In genomic region chr14:22587677-22588418, GRCh38 we compare ENCODE assay signal across 10 cellular contexts. TPM values are rescaled to one million over a fixed set of nuclear protein-coding genes. Genes with fewer than 3 reads are reported as not detected.
DNase-seq lines count a peak whose midpoint lies in the region; ATAC-seq and TF ChIP-seq lines count a peak whose summit lies in the region.
"Not testable (repeated sequence)": the region's sequence is repeated elsewhere in the genome, so short reads cannot be mapped to it uniquely, and the experiment has no call there.
"Had no signal": no experiment of that assay in that cellular context is flagged by ENCODE, and none has a peak within 500 bp of the region (broad histone marks: within the 10 kb centered on the region; RNA-seq: fewer than 3 reads in every experiment).

No MANE protein-coding gene starts in this region.

- H3K4me3 Mint-ChIP-seq in activated T-cell treated with anti-CD3 and anti-CD28 coated beads, Interleukin-2, amount 50 U/mL, for 24 hours, result peak overlapping the region; percentile 99

- peaks cover 79% of the 10 kb centered on the region for H3K4me1 Mint-ChIP-seq in activated T-cell treated with anti-CD3 and anti-CD28 coated beads, Interleukin-2, amount 50 U/mL, for 24 hours (ENCODE audit: low read depth)

- H3K79me2 ChIP-seq in PC-3 (ENCODE audit: low read length) (peaks cover 62% of the 10 kb centered on the region), smooth muscle cell (ENCODE audit: low read depth) (peaks cover 61% of the 10 kb centered on the region)

- POLR2A ChIA-PET in AG04450 (lab: Yijun Ruan, JAX), result interaction anchor here (0.6 kb wide), 1 partner anchor 15 kb away, joined by 3 read pairs; no protein-coding TSS in a partner anchor
- POLR2A ChIA-PET in PC-3 (lab: Charles Lee; ENCODE audit: unreplicated experiment), result not testable (repeated sequence)

- not testable (repeated sequence) for H3K27me3 ChIP-seq in AG04450 (ENCODE audit: control insufficient read depth, insufficient read depth, low read length); H7 (ENCODE audit: control insufficient read depth, insufficient read depth, low read length); PC-3 (ENCODE audit: low read length); cardiac muscle cell; muscle layer of duodenum (ENCODE audit: low read depth, low read length); smooth muscle cell (ENCODE audit: low read depth)

- peak overlapping the region; percentile 100 for H3K27ac Mint-ChIP-seq in activated T-cell treated with anti-CD3 and anti-CD28 coated beads, Interleukin-2, amount 50 U/mL, for 24 hours

- peak overlapping the region; percentile 98 for H3K4me3 ChIP-seq in AG04450 (ENCODE audit: low read depth, low read length)
- H3K4me3 ChIP-seq in H7 (ENCODE audit: insufficient read depth, low read depth, low read length), result peak overlapping the region; percentile 75
- peak overlapping the region; percentile 80 for H3K4me3 ChIP-seq in PC-3 (ENCODE audit: low read length)
- H3K4me3 ChIP-seq in choroid plexus epithelial cell (ENCODE audit: low read depth, low read length), result peak overlapping the region; percentile 93
- peak overlapping the region; percentile 65 for H3K4me3 ChIP-seq in cardiac muscle cell
- H3K4me3 ChIP-seq in muscle layer of duodenum (ENCODE audit: low read depth in 1 of 2, low read length in 2 of 2), result peak overlapping the region; percentile 76 to 97
- H3K4me3 ChIP-seq in smooth muscle cell, result peak overlapping the region; percentile 63

- peaks cover 16% of the 10 kb centered on the region; the same call in 1 of the 2 replicates for H4K20me1 ChIP-seq in PC-3 (ENCODE audit: low read length)
- peaks cover 30% of the 10 kb centered on the region for H4K20me1 ChIP-seq in smooth muscle cell (ENCODE audit: low read depth)

- H3K9me2 ChIP-seq in PC-3 (replicated peaks; ENCODE audit: low read length), result not testable (repeated sequence)

- TF ChIP-seq CTCF in AG04450 (IDR thresholded peaks at IDR 0.05; ENCODE audit: low read depth, low read length); PC-3 (conservative IDR thresholded peaks at IDR 0.05; ENCODE audit: low read depth, low read length); choroid plexus epithelial cell (conservative IDR thresholded peaks at IDR 0.05; ENCODE audit: low read depth, low read length); cardiac muscle cell (IDR thresholded peaks at IDR 0.05; ENCODE audit: low read depth, low read length); smooth muscle cell (IDR thresholded peaks at IDR 0.05; ENCODE audit: borderline replicate concordance, insufficient read depth, poor library complexity, severe bottlenecking): not testable (repeated sequence)

- not testable (repeated sequence) for H3K27ac ChIP-seq in AG04450 (ENCODE audit: low read depth, low read length); PC-3 (ENCODE audit: low read length); cardiac muscle cell
- H3K27ac ChIP-seq in muscle layer of duodenum (ENCODE audit: low read length) (peak overlapping the region; percentile 99), smooth muscle cell (ENCODE audit: low read depth) (peak overlapping the region; percentile 97)

- not testable (repeated sequence) for DNase-seq in AG04450 (ENCODE audit: low read depth, low spot score); H7; PC-3; activated T-cell treated with anti-CD3 and anti-CD28 coated beads, Interleukin-2, amount 50 U/mL, for 24 hours; choroid plexus epithelial cell (ENCODE audit: low read depth); cardiac muscle cell (ENCODE audit: low read depth in 1 of 2, low spot score in 1 of 2); smooth muscle cell (lab: John Stamatoyannopoulos, UW; ENCODE audit: unreplicated experiment)

- H3K4me1 ChIP-seq in PC-3 (ENCODE audit: insufficient read depth, low read length) (peaks cover 25% of the 10 kb centered on the region), muscle layer of duodenum (ENCODE audit: control insufficient read depth in 1 of 2, insufficient read depth in 2 of 2, low read length in 2 of 2) (peaks cover 17 to 34% of the 10 kb centered on the region in 2 donors), smooth muscle cell (ENCODE audit: low read depth) (peaks cover 11% of the 10 kb centered on the region)
- H3K4me1 ChIP-seq in cardiac muscle cell (ENCODE audit: low read depth), result not testable (repeated sequence)

- 93% methylated on average over 10 of the region's 10 CpGs for WGBS in smooth muscle cell (ENCODE audit: low lambda C conversion rate)

- H3K36me3 ChIP-seq in H7 (replicated peaks; ENCODE audit: control insufficient read depth, insufficient read depth, low read length); PC-3 (ENCODE audit: low read depth, low read length); cardiac muscle cell; muscle layer of duodenum (ENCODE audit: control insufficient read depth in 1 of 2, insufficient read depth in 2 of 2, low read length in 2 of 2); smooth muscle cell (ENCODE audit: low read depth): not testable (repeated sequence)

- ATAC-seq in PC-3, result not testable (repeated sequence)

- not testable (repeated sequence) for H3K27me3 Mint-ChIP-seq in activated T-cell treated with anti-CD3 and anti-CD28 coated beads, Interleukin-2, amount 50 U/mL, for 24 hours

- not testable (repeated sequence) for H2AFZ ChIP-seq in PC-3 (ENCODE audit: low read length); smooth muscle cell (ENCODE audit: low read depth)

- H3K9me3 ChIP-seq in AG04450 (ENCODE audit: control insufficient read depth, insufficient read depth, low read length); PC-3 (ENCODE audit: low read length); cardiac muscle cell (ENCODE audit: low read depth); muscle layer of duodenum (ENCODE audit: control insufficient read depth in 1 of 2, low read length in 2 of 2); smooth muscle cell (replicated peaks; ENCODE audit: low read depth): not testable (repeated sequence)

- not testable (repeated sequence) for H3F3A ChIP-seq in PC-3 (ENCODE audit: low read length, unreplicated experiment); smooth muscle cell (ENCODE audit: low read depth)

- not testable (repeated sequence) for H3K9me3 Mint-ChIP-seq in activated T-cell treated with anti-CD3 and anti-CD28 coated beads, Interleukin-2, amount 50 U/mL, for 24 hours

- H3K9ac ChIP-seq in PC-3 (ENCODE audit: low read length) (peak overlapping the region; percentile 89), smooth muscle cell (ENCODE audit: low read depth) (peak overlapping the region; percentile 88)

- CTCF ChIA-PET in AG04450 (lab: Charles Lee), result interaction anchor here (0.7 to 4.9 kb wide), 5 partner anchors 12 to 261 kb away, joined by 4 to 55 read pairs (median 21); partner anchors contain the start of gene ABHD4
- CTCF ChIA-PET in PC-3 (lab: Charles Lee), result not testable (repeated sequence)

- H3K4me2 ChIP-seq in PC-3 (ENCODE audit: low read length) (peak overlapping the region; percentile 91), smooth muscle cell (peak overlapping the region; percentile 98)

- intact Hi-C loops in PC-3 (cut with micrococcal nuclease), result not testable (repeated sequence)

- BruUV-seq in PC-3 (replicated peaks; lab: Mats Ljungman, UMichigan), result not testable (repeated sequence)

- peaks cover 61% of the 10 kb centered on the region for H3K36me3 Mint-ChIP-seq in activated T-cell treated with anti-CD3 and anti-CD28 coated beads, Interleukin-2, amount 50 U/mL, for 24 hours (ENCODE audit: low read depth)

RNA-seq across cellular contexts. Expression of gene DAD1, which starts 1.2 kb away (rescaled TPM):
- 420 and 467 TPM in 2 replicates for polyA plus RNA-seq in AG04450 (2011; rRNA removed)
- polyA minus RNA-seq in AG04450 (2011; rRNA and poly(A)+ RNA removed), result 143 and 159 TPM in 2 replicates
- total RNA-seq in H7 (2014; rRNA removed; shearing (Covaris generic)), result 218 and 306 TPM in 2 replicates
- total RNA-seq in PC-3 (2014; rRNA removed), result 228 and 258 TPM in 2 replicates
- 103 and 188 TPM in 2 replicates for total RNA-seq in cardiac muscle cell
- polyA plus RNA-seq in cardiac muscle cell, result 329 and 444 TPM in 2 replicates
- 473 and 533 TPM in 2 replicates for total RNA-seq in smooth muscle cell
- polyA plus RNA-seq in smooth muscle cell, result 519 and 571 TPM in 2 replicates

RNA-seq across cellular contexts. Expression of gene ABHD4, which starts 10.3 kb away (rescaled TPM):
- 42.1 and 49.4 TPM in 2 replicates for polyA plus RNA-seq in AG04450 (2011; rRNA removed)
- 39.7 and 44.9 TPM in 2 replicates for polyA minus RNA-seq in AG04450 (2011; rRNA and poly(A)+ RNA removed)
- 28.4 and 29.6 TPM in 2 replicates for total RNA-seq in H7 (2014; rRNA removed; shearing (Covaris generic))
- total RNA-seq in PC-3 (2014; rRNA removed), result 9.1 and 9.6 TPM in 2 replicates
- 33.1 and 33.4 TPM in 2 replicates for total RNA-seq in cardiac muscle cell
- polyA plus RNA-seq in cardiac muscle cell, result 41.0 and 43.5 TPM in 2 replicates
- 9.7 and 10.5 TPM in 2 replicates for total RNA-seq in smooth muscle cell
- polyA plus RNA-seq in smooth muscle cell, result 13.9 and 24.1 TPM in 2 replicates

RNA-seq across cellular contexts. Expression of gene OR6J1, which starts 56.3 kb away (rescaled TPM):
- not detected in 2 replicates for polyA plus RNA-seq in AG04450 (2011; rRNA removed)
- not detected in 2 replicates for polyA minus RNA-seq in AG04450 (2011; rRNA and poly(A)+ RNA removed)
- not detected in 2 replicates for total RNA-seq in H7 (2014; rRNA removed; shearing (Covaris generic))
- not detected in 2 replicates for total RNA-seq in PC-3 (2014; rRNA removed)
- total RNA-seq in cardiac muscle cell, result not detected in 2 replicates
- polyA plus RNA-seq in cardiac muscle cell, result not detected in 2 replicates
- 0.13 TPM in 1 of 2 replicates, not detected in the other for total RNA-seq in smooth muscle cell
- polyA plus RNA-seq in smooth muscle cell, result not detected in 2 replicates
- total RNA-seq: G401, mucosa of gallbladder had no signal
